9 cellular contexts compared by ENCODE assay signal in genomic region chr20:10469599-10469998, GRCh38. TPM values are rescaled to one million over a fixed set of nuclear protein-coding genes. Genes with fewer than 3 reads are reported as not detected.
DNase-seq lines count a peak whose midpoint lies in the region; ATAC-seq, FAIRE-seq and TF ChIP-seq lines count a peak whose summit lies in the region.
"Had no signal": no experiment of that assay in that cellular context is flagged by ENCODE, and none has a peak within 500 bp of the region (broad histone marks: within the 10 kb centered on the region; RNA-seq: fewer than 3 reads in every experiment).

No MANE protein-coding gene starts in this region.

- H3K36me3 ChIP-seq in NT2/D1 (ENCODE audit: insufficient read depth, insufficient read length, low read length): no peaks in the 10 kb centered on the region
- no peaks in the 10 kb centered on the region for H3K36me3 ChIP-seq in colonic mucosa
- H3K36me3 ChIP-seq in left lung: no peaks in the 10 kb centered on the region

- H3K4me1 ChIP-seq in NT2/D1 (ENCODE audit: insufficient read depth, insufficient read length): no peaks in the 10 kb centered on the region
- H3K4me1 ChIP-seq in colonic mucosa: no peaks in the 10 kb centered on the region
- H3K4me1 ChIP-seq in left lung: peaks cover 5 to 42% of the 10 kb centered on the region in 2 donors

- H3K27me3 ChIP-seq in NT2/D1 (ENCODE audit: insufficient read depth, insufficient read length) (no peaks in the 10 kb centered on the region), colonic mucosa (no peaks in the 10 kb centered on the region), left lung (no peaks in the 10 kb centered on the region)

- H3K9ac ChIP-seq in NT2/D1 (ENCODE audit: insufficient read length, low read depth): no peak overlapping the region
- no peak overlapping the region for H3K9ac ChIP-seq in colonic mucosa (ENCODE audit: low read depth in 2 of 2, low read length in 2 of 2)

- no peak for FAIRE-seq in urothelium cell line (lab: Jason Lieb, UNC)

- peak; percentile 48 for TF ChIP-seq CTCF in colonic mucosa (IDR thresholded peaks at IDR 0.05)
- TF ChIP-seq CTCF in left lung (IDR thresholded peaks at IDR 0.05): peak; percentile 45 to 54

- no peaks in the 10 kb centered on the region for H3K9me3 ChIP-seq in NT2/D1 (ENCODE audit: insufficient read depth, low read length)
- no peaks in the 10 kb centered on the region for H3K9me3 ChIP-seq in colonic mucosa
- no peaks in the 10 kb centered on the region for H3K9me3 ChIP-seq in left lung

- ATAC-seq in left lung (peak; percentile 89), GM21619 (IDR thresholded peaks at IDR 0.05; ENCODE audit: unreplicated experiment) (no peak)

- no peak overlapping the region for H3K4me3 ChIP-seq in Jurkat, Clone E6-1 (ENCODE audit: low read length)
- H3K4me3 ChIP-seq in NT2/D1 (ENCODE audit: insufficient read length, low read depth) (no peak overlapping the region), colonic mucosa (no peak overlapping the region), left lung (no peak overlapping the region)

- DNase-seq in SKM-1 treated with dmso at 0.1 percent for 144 hours (lab: John Stamatoyannopoulos, UW; ENCODE audit: unreplicated experiment): peak; percentile 18
- no peak for DNase-seq in SKM-1 (lab: John Stamatoyannopoulos, UW; ENCODE audit: unreplicated experiment)
- peak; percentile 65 for DNase-seq in Jurkat, Clone E6-1 (ENCODE audit: low read depth, low spot score)
- DNase-seq in NT2/D1 (ENCODE audit: low read depth, low spot score): peak; percentile 57
- peak; percentile 44 for DNase-seq in colonic mucosa
- peak in 1 of 2 donors; percentile 42 for DNase-seq in left lung
- DNase-seq in urothelium cell line (ENCODE audit: low spot score): peak; percentile 25
- DNase-seq: stimulated activated naive B cell treated with anti-CD40 and anti-IgM and Interleukin-4, amounts not matched to agents 10 μg/mL and 1 μg/mL and 100 μg/mL, for 72 hours had no signal

- H3K27ac ChIP-seq in colonic mucosa (no peak overlapping the region), left lung (peak overlapping the region in 1 of 2 donors; percentile 60)

- intact Hi-C loops in colonic mucosa (cut with DNase I): loop anchor here (5.0 to 10.0 kb wide), 2 partner anchors 803 to 1075 kb away; no protein-coding TSS in a partner anchor
- intact Hi-C loops in left lung (cut with DNase I): no loop called here

RNA-seq across cellular contexts. Expression of gene SLX4IP, which starts 34.5 kb away (rescaled TPM):
- polyA plus RNA-seq in Jurkat, Clone E6-1 (2012; ENCODE audit: insufficient read depth, insufficient read length): 2.6 TPM
- total RNA-seq in colonic mucosa: 1 to 10 TPM; 5.0 to 8.8 TPM
- total RNA-seq in left lung: 1 to 10 TPM; 6.0 to 6.9 TPM

RNA-seq across cellular contexts. Expression of gene MKKS, which starts 35.6 kb away (rescaled TPM):
- 15.2 TPM for polyA plus RNA-seq in Jurkat, Clone E6-1 (2012; ENCODE audit: insufficient read depth, insufficient read length)
- total RNA-seq in colonic mucosa (10 to 100 TPM; 22.6 to 24.9 TPM), left lung (10 to 100 TPM; 13.8 to 19.2 TPM)
